8 cellular contexts compared by ENCODE assay signal in genomic region chr15:90838066-90838465, GRCh38. TPM values are rescaled to one million over a fixed set of nuclear protein-coding genes. Genes with fewer than 3 reads are reported as not detected.
DNase-seq lines count a peak whose midpoint lies in the region; ATAC-seq and TF ChIP-seq lines count a peak whose summit lies in the region.

No MANE protein-coding gene starts in this region.

- H3K9me3 ChIP-seq in colonic mucosa, result no peaks in the 10 kb centered on the region

- H3K9ac ChIP-seq in colonic mucosa (ENCODE audit: low read depth in 2 of 2, low read length in 2 of 2), result no peak overlapping the region

- H3K4me1 ChIP-seq in colonic mucosa, result peaks cover 11% of the 10 kb centered on the region

- H3K4me3 ChIP-seq in H7 (ENCODE audit: insufficient read depth, low read depth, low read length) (no peak overlapping the region), colonic mucosa (no peak overlapping the region)

- H3K27ac ChIP-seq in colonic mucosa, result no peak overlapping the region

- no peaks in the 10 kb centered on the region for H3K27me3 ChIP-seq in H7 (ENCODE audit: control insufficient read depth, insufficient read depth, low read length)
- no peaks in the 10 kb centered on the region for H3K27me3 ChIP-seq in colonic mucosa

- ATAC-seq in HG03565 (IDR thresholded peaks at IDR 0.05; ENCODE audit: unreplicated experiment) (no peak), GM21526 (IDR thresholded peaks at IDR 0.05; ENCODE audit: low FRiP score, unreplicated experiment) (no peak)

- H3K36me3 ChIP-seq in H7 (replicated peaks; ENCODE audit: control insufficient read depth, insufficient read depth, low read length) (no peaks in the 10 kb centered on the region), colonic mucosa (no peaks in the 10 kb centered on the region)

- no peak for TF ChIP-seq POLR2A in erythroblast (IDR thresholded peaks at IDR 0.05; ENCODE audit: low read length)

- TF ChIP-seq CTCF in colonic mucosa (IDR thresholded peaks at IDR 0.05), result no peak

- peak; percentile 55 for DNase-seq in H7
- DNase-seq in activated CD8-positive, alpha-beta memory T cell treated with anti-CD3 and anti-CD28 coated beads for 48 hours (ENCODE audit: low read depth in 2 of 3, low spot score in 2 of 3), result peak; percentile 62 to 79 (median 78)
- DNase-seq in erythroblast (lab: John Stamatoyannopoulos, UW), result peak; percentile 54 to 69
- DNase-seq in stimulated activated CD8-positive, alpha-beta memory T cell treated with anti-CD3 and anti-CD28 coated beads, Interleukin-15, amount 100 ng/mL, for 4 hours (ENCODE audit: low read depth in 2 of 2), result peak; percentile 87 to 91
- no peak for DNase-seq in iPS-NIHi11 (ENCODE audit: low spot score)
- DNase-seq in colonic mucosa, result no peak

- intact Hi-C loops in colonic mucosa (cut with DNase I), result no loop called here

RNA-seq across cellular contexts. Expression of gene FURIN, which starts 30.3 kb away (rescaled TPM):
- 56.5 and 68.9 TPM in 2 replicates for total RNA-seq in H7 (2014; rRNA removed; shearing (Covaris generic))
- total RNA-seq in colonic mucosa, result 10 to 100 TPM; 72.3 to 82.5 TPM

RNA-seq across cellular contexts. Expression of gene FES, which starts 46.2 kb away (rescaled TPM):
- 11.2 and 13.6 TPM in 2 replicates for total RNA-seq in H7 (2014; rRNA removed; shearing (Covaris generic))
- total RNA-seq in colonic mucosa, result 1 to 10 TPM; 6.5 to 8.8 TPM

Comparison
In these comparisons a context has a peak if more than half of its experiments do, and no peak if none do; other contexts are left out.
1. DNase-seq: peak in H7 (single experiment), activated CD8-positive, alpha-beta memory T cell treated with anti-CD3 and anti-CD28 coated beads for 48 hours (3 of 3), erythroblast (2 of 2) and stimulated activated CD8-positive, alpha-beta memory T cell treated with anti-CD3 and anti-CD28 coated beads, Interleukin-15, amount 100 ng/mL, for 4 hours (2 of 2); none in iPS-NIHi11 (single experiment) and colonic mucosa (single experiment).